Comparison of ENCODE assay signal across 8 cellular contexts in the genomic region with DNA sequence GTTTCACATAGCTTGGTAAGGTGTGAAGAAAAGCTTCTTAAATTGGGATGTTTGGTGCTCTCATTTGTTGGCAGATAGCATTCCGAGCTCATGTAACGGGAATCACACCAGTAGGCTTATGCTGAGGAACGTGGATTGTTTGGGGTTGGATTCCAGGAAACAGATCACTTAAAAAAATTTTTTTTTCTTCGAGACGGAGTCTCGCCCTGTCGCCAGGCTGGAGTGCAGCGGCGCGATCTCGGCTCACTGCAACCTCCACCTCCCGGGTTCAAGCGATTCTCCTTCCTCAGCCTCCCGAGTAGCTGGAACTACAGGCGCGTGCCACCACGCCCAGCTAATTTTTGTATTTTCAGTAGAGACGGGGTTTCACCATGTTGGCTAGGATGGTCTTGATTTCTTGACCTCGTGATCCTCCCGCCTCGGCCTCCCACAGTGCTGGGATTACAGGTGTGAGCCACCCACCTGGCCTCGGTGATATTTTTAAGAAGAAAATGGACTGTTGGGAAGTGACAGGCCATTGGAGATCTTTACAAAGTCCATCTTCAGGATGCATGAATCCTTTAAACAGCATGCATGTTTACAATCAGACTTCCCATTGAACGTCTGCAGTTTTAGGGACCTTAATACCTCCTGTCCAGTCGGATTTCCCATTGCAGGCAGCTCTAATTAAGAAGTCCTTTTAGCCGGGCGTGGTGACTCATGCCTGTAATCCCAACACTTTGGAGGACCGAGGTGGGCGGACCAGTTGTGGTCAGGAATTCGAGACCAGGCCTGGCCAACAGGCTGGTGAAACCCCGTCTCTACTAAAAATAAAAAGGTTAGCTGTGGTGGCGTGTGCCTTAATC. TPM values are rescaled to one million over a fixed set of nuclear protein-coding genes. Genes with fewer than 3 reads are reported as not detected.
DNase-seq lines count a peak whose midpoint lies in the region; ATAC-seq, FAIRE-seq and TF ChIP-seq lines count a peak whose summit lies in the region.
"Not testable (repeated sequence)": the region's sequence is repeated elsewhere in the genome, so short reads cannot be mapped to it uniquely, and the experiment has no call there.

No MANE protein-coding gene starts in this region.

- not testable (repeated sequence) for H3K27me3 ChIP-seq in GM06990 (replicated peaks; ENCODE audit: control insufficient read depth, insufficient read depth, low read length); pancreas; vagina

- not testable (repeated sequence) for DNase-seq in GM06990 (ENCODE audit: extremely low read depth, insufficient read length); fibroblast of pulmonary artery (ENCODE audit: low read depth); left lobe of liver (ENCODE audit: low spot score)
- DNase-seq in LHCN-M2 (ENCODE audit: low read depth) (peak; percentile 0), astrocyte of the hippocampus (ENCODE audit: low read depth, low spot score) (peak; percentile 6), pancreas (peak in 2 of 6 donors; percentile 19), vagina (ENCODE audit: extremely low spot score in 2 of 2) (peak in 1 of 2 donors; percentile 0)

- H3K9me3 ChIP-seq in pancreas, vagina: not testable (repeated sequence)

- peak overlapping the region; percentile 44 for H3K4me3 ChIP-seq in GM06990 (replicated peaks; ENCODE audit: low read depth, low read length)
- H3K4me3 ChIP-seq in WI38 (ENCODE audit: low read depth, low read length), result peak overlapping the region; percentile 53
- H3K4me3 ChIP-seq in fibroblast of pulmonary artery (replicated peaks; ENCODE audit: low read depth, low read length), result peak overlapping the region; percentile 47
- peak overlapping the region in 2 of 4 donors; percentile 29 to 41 for H3K4me3 ChIP-seq in pancreas
- H3K4me3 ChIP-seq in vagina, result peak overlapping the region; percentile 34 to 46

- H3K27ac ChIP-seq in pancreas, result peak overlapping the region in 1 of 4 donors; percentile 15
- not testable (repeated sequence) for H3K27ac ChIP-seq in vagina

- not testable (repeated sequence) for H3K4me1 ChIP-seq in pancreas, vagina

- ATAC-seq in left lobe of liver, result peak; percentile 19
- peak; percentile 3 to 50 (median 14) for ATAC-seq in pancreas

- intact Hi-C loops in pancreas (cut with DNase I); vagina (cut with DNase I): not testable (repeated sequence)

- FAIRE-seq in pancreas (lab: Jason Lieb, UNC), result not testable (repeated sequence)

- TF ChIP-seq POLR2A in vagina (IDR thresholded peaks at IDR 0.05), result not testable (repeated sequence)

- not testable (repeated sequence) for H3K36me3 ChIP-seq in GM06990 (ENCODE audit: control insufficient read depth, insufficient read depth, low read length); pancreas; vagina

- WGBS in pancreas, 2 donors, result 25 to 35% methylated on average over 19 to 24 of the region's 31 CpGs

- not testable (repeated sequence) for TF ChIP-seq CTCF in GM06990 (IDR thresholded peaks at IDR 0.05; ENCODE audit: insufficient read depth, low read length, poor library complexity, severe bottlenecking); WI38 (IDR thresholded peaks at IDR 0.05; ENCODE audit: low read depth, low read length); fibroblast of pulmonary artery (IDR thresholded peaks at IDR 0.05; ENCODE audit: low read length, missing control alignments); pancreas (IDR thresholded peaks at IDR 0.05); vagina (IDR thresholded peaks at IDR 0.05)

RNA-seq across cellular contexts. Expression of a gene that starts 0.8 kb away (rescaled TPM):
- total RNA-seq in LHCN-M2 (2014; rRNA removed), result 27.1 and 30.5 TPM in 2 replicates
- polyA plus RNA-seq in LHCN-M2 (2012), result 13.9 TPM
- total RNA-seq in left lobe of liver, result 10.8 TPM
- total RNA-seq in pancreas, result 10 to 100 TPM in 5 of 6 donors, 1 to 10 TPM in 1; 9.4 to 15.6 (median 13.4) TPM
- 10 to 100 TPM; 13.3 TPM for polyA plus RNA-seq in pancreas
- total RNA-seq in vagina, result 22.8 TPM
